In the genomic region with DNA sequence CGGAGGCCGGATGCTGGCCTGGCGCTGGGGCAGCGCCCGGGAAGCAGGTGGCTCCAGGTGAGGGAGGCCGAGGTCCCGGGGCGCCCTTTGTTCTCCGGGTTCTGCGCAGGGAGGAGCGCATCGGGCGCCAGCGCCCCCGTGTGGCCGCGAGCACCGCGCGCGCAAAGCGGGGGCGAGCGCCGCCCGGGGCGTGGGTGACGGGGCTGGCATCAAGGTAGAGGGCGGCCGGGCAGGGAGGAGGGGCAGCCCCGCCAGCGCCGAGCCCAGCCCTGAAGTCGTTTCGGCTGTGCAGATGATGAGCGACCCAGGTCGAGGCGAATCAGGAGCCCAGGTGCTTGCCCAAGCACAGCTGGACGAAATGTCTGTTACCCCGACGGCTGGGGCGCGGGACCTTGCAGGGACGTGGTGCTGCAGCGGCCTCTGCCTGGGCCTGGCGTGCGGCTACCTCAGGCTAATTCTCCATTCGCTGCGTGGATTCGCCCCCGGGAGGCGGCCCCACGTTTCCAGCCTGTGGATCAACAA, we compare ENCODE assay signal across 1 cellular context.
A peak's percentile ranks its signal among the peaks of the same experiment; 100 is the strongest.
TF ChIP-seq lines count a peak whose summit lies in the region.

No MANE protein-coding gene starts in this region.

TF ChIP-seq in H1, 55 proteins besides CTCF, POLR2A, EP300 and RAD21 (continued from another document):
- TF ChIP-seq, protein P1, sequence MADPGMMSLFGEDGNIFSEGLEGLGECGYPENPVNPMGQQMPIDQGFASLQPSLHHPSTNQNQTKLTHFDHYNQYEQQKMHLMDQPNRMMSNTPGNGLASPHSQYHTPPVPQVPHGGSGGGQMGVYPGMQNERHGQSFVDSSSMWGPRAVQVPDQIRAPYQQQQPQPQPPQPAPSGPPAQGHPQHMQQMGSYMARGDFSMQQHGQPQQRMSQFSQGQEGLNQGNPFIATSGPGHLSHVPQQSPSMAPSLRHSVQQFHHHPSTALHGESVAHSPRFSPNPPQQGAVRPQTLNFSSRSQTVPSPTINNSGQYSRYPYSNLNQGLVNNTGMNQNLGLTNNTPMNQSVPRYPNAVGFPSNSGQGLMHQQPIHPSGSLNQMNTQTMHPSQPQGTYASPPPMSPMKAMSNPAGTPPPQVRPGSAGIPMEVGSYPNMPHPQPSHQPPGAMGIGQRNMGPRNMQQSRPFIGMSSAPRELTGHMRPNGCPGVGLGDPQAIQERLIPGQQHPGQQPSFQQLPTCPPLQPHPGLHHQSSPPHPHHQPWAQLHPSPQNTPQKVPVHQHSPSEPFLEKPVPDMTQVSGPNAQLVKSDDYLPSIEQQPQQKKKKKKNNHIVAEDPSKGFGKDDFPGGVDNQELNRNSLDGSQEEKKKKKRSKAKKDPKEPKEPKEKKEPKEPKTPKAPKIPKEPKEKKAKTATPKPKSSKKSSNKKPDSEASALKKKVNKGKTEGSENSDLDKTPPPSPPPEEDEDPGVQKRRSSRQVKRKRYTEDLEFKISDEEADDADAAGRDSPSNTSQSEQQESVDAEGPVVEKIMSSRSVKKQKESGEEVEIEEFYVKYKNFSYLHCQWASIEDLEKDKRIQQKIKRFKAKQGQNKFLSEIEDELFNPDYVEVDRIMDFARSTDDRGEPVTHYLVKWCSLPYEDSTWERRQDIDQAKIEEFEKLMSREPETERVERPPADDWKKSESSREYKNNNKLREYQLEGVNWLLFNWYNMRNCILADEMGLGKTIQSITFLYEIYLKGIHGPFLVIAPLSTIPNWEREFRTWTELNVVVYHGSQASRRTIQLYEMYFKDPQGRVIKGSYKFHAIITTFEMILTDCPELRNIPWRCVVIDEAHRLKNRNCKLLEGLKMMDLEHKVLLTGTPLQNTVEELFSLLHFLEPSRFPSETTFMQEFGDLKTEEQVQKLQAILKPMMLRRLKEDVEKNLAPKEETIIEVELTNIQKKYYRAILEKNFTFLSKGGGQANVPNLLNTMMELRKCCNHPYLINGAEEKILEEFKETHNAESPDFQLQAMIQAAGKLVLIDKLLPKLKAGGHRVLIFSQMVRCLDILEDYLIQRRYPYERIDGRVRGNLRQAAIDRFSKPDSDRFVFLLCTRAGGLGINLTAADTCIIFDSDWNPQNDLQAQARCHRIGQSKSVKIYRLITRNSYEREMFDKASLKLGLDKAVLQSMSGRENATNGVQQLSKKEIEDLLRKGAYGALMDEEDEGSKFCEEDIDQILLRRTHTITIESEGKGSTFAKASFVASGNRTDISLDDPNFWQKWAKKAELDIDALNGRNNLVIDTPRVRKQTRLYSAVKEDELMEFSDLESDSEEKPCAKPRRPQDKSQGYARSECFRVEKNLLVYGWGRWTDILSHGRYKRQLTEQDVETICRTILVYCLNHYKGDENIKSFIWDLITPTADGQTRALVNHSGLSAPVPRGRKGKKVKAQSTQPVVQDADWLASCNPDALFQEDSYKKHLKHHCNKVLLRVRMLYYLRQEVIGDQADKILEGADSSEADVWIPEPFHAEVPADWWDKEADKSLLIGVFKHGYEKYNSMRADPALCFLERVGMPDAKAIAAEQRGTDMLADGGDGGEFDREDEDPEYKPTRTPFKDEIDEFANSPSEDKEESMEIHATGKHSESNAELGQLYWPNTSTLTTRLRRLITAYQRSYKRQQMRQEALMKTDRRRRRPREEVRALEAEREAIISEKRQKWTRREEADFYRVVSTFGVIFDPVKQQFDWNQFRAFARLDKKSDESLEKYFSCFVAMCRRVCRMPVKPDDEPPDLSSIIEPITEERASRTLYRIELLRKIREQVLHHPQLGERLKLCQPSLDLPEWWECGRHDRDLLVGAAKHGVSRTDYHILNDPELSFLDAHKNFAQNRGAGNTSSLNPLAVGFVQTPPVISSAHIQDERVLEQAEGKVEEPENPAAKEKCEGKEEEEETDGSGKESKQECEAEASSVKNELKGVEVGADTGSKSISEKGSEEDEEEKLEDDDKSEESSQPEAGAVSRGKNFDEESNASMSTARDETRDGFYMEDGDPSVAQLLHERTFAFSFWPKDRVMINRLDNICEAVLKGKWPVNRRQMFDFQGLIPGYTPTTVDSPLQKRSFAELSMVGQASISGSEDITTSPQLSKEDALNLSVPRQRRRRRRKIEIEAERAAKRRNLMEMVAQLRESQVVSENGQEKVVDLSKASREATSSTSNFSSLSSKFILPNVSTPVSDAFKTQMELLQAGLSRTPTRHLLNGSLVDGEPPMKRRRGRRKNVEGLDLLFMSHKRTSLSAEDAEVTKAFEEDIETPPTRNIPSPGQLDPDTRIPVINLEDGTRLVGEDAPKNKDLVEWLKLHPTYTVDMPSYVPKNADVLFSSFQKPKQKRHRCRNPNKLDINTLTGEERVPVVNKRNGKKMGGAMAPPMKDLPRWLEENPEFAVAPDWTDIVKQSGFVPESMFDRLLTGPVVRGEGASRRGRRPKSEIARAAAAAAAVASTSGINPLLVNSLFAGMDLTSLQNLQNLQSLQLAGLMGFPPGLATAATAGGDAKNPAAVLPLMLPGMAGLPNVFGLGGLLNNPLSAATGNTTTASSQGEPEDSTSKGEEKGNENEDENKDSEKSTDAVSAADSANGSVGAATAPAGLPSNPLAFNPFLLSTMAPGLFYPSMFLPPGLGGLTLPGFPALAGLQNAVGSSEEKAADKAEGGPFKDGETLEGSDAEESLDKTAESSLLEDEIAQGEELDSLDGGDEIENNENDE (IDR thresholded peaks at IDR 0.05; ENCODE audit: insufficient replicate concordance, low read length), result no peak
- TF ChIP-seq SP4 (IDR thresholded peaks at IDR 0.05; ENCODE audit: low read length) (no peak), TAF7 (optimal IDR thresholded peaks at IDR 0.05; ENCODE audit: borderline replicate concordance, low read depth, low read length) (no peak), TCF12 (IDR thresholded peaks at IDR 0.05; ENCODE audit: low read depth, low read length) (no peak), SP1 (IDR thresholded peaks at IDR 0.05; ENCODE audit: low read depth, low read length) (no peak), SP2 (IDR thresholded peaks at IDR 0.05; ENCODE audit: low read length) (no peak), CBX8 (IDR thresholded peaks at IDR 0.05; ENCODE audit: borderline replicate concordance, low read depth, low read length) (no peak), RXRA (IDR thresholded peaks at IDR 0.05; ENCODE audit: insufficient read depth, low read depth, low read length) (no peak), SRF (IDR thresholded peaks at IDR 0.05; ENCODE audit: low read depth, low read length) (peak; percentile 21; the same call in 1 of the 2 replicates), TBP (IDR thresholded peaks at IDR 0.05; ENCODE audit: low read depth, low read length) (no peak), GABPA (IDR thresholded peaks at IDR 0.05; ENCODE audit: borderline replicate concordance, insufficient read depth, low read length) (0 out of 2 replicates have a peak, but pooled peaks have one; percentile 29), SIX5 (IDR thresholded peaks at IDR 0.05; ENCODE audit: low read depth, low read length) (no peak), PHF8 (conservative IDR thresholded peaks at IDR 0.05; ENCODE audit: low read depth, low read length) (no peak), BRCA1 (IDR thresholded peaks at IDR 0.05; ENCODE audit: low read depth, low read length) (no peak), CREB1 (IDR thresholded peaks at IDR 0.05) (no peak), CEBPB (IDR thresholded peaks at IDR 0.05; ENCODE audit: low read depth, low read length) (no peak), CHD1 (IDR thresholded peaks at IDR 0.05; ENCODE audit: low read depth, low read length) (no peak)
- TF ChIP-seq, protein P2, sequence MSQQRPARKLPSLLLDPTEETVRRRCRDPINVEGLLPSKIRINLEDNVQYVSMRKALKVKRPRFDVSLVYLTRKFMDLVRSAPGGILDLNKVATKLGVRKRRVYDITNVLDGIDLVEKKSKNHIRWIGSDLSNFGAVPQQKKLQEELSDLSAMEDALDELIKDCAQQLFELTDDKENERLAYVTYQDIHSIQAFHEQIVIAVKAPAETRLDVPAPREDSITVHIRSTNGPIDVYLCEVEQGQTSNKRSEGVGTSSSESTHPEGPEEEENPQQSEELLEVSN (IDR thresholded peaks at IDR 0.05), result peak; percentile 34; the same call in 1 of the 2 replicates
